ENCODE assay signal across 1 cellular context in the genomic region with DNA sequence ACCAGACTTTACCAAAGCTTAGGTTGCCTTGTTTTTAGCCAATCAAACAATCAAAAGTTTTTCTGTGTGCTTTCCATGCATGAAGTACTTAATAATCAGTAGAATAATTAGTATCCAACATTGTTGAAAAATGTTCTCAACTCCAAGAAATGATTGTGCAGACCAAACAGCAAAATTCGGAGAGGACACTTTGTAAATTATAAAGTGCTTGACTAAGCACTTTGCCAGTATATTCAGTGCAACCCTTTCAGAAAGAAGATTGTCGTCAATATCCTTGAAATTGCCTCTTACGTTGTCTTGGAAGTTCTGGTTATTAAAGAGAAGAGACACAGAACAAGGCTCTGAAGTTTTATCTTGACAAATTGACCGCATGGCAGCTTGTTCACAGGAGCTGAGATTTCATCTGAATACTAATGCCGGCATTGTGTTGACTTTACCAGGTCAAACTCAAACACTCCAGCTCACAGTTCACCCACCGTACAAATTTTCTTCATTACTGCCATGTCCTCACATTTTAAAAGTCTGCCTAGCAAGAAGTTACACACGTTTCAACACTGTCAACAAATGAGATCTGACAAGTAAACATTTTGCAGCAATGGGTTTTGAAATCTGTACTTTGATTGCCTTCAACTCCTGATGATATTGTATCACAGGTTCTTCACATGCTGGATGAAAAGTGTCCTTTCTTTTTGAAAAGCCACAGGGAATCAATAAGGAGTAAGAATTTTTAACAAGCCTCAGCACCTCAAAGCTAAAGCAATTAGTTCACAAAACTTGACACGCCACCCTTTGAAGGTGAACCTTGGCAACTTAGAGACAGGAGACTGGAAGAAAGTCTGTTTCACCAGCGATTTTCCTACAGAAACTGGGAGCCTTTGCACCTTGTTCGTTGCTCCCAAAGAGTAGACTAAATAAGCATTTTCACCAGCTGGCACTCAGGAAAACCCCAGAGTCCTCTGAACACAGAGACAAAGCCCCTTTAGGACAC.
TF ChIP-seq lines count a peak whose summit lies in the region.

No MANE protein-coding gene starts in this region.

TF ChIP-seq in A549, 52 proteins besides CTCF, POLR2A, EP300 and RAD21 (continued from another document):
- no peak for TF ChIP-seq ZNF302 (CRISPR knock-in tag; IDR thresholded peaks at IDR 0.05)
- no peak for TF ChIP-seq NR3C1 (IDR thresholded peaks at IDR 0.05)
- TF ChIP-seq CHD4 (IDR thresholded peaks at IDR 0.05; ENCODE audit: borderline replicate concordance), result no peak
